Comparison of ENCODE assay signal across 29 cellular contexts in genomic region chr21:42016364-42016985, GRCh38. TPM values are rescaled to one million over a fixed set of nuclear protein-coding genes. Genes with fewer than 3 reads are reported as not detected.
"Had no signal": no experiment of that assay in that cellular context is flagged by ENCODE, and none has a peak within 500 bp of the region (broad histone marks: within the 10 kb centered on the region; RNA-seq: fewer than 3 reads in every experiment).

No MANE protein-coding gene starts in this region.

- H3K36me3 ChIP-seq: colonic mucosa, lower lobe of right lung, neural progenitor cell, tibial artery, WERI-Rb-1 had no signal

- H3K4me2 ChIP-seq: neural progenitor cell had no signal

- H3K4me1 ChIP-seq: colonic mucosa, lower lobe of right lung had no signal

- H3K27ac ChIP-seq: colonic mucosa, dorsolateral prefrontal cortex, epithelial cell of prostate, lower lobe of right lung, neural progenitor cell, tibial artery, WERI-Rb-1 had no signal

- H3K27me3 Mint-ChIP-seq: activated naive CD8-positive, alpha-beta T cell; stimulated activated naive CD8-positive, alpha-beta T cell treated with anti-CD3 and anti-CD28 coated beads, Interleukin-15, Interleukin-2, amounts not matched to agents 100 ng/mL and 50 ng/mL, for 24 hours had no signal

- H3K4me3 Mint-ChIP-seq: activated CD4-positive, alpha-beta T cell treated with anti-CD3 and anti-CD28 coated beads, Interleukin-2, amount 10 ng/mL, durations not matched to agents 7 days and 5 days; activated naive CD8-positive, alpha-beta T cell; naive thymus-derived CD4-positive, alpha-beta T cell; neural progenitor cell; stimulated activated naive CD8-positive, alpha-beta T cell treated with anti-CD3 and anti-CD28 coated beads, Interleukin-15, Interleukin-2, amounts not matched to agents 100 ng/mL and 50 ng/mL, for 24 hours; T-cell had no signal

- FAIRE-seq: bronchial epithelial cell, TTC549 had no signal

- H3K9ac ChIP-seq: neural progenitor cell had no signal

- H3K9me3 ChIP-seq: colonic mucosa, lower lobe of right lung, tibial artery had no signal

- ATAC-seq: left lobe of liver; lower lobe of right lung; naive thymus-derived CD4-positive, alpha-beta T cell; T-cell had no signal

- DNase-seq: activated CD4-positive, alpha-beta T cell treated with anti-CD3 and anti-CD28 coated beads, Interleukin-2, amount 10 ng/mL, durations not matched to agents 7 days and 5 days; activated CD4-positive, CD25-positive, alpha-beta regulatory T cell treated with anti-CD3 and anti-CD28 coated beads, Interleukin-2, amount 50 U/mL, for 72 hours; activated naive CD4-positive, alpha-beta T cell; activated T-cell treated with anti-CD3 and anti-CD28 coated beads, Interleukin-2, amount 50 U/mL, for 1 hour; colonic mucosa; dorsolateral prefrontal cortex; foreskin fibroblast; lower lobe of right lung; naive thymus-derived CD4-positive, alpha-beta T cell; stimulated activated CD4-positive, alpha-beta T cell treated with anti-CD3 and anti-CD28 coated beads, Interleukin-1b, Interleukin-23, amount 100 ng/mL, for 48 hours; substantia nigra; tibial artery; WERI-Rb-1 had no signal

- H3K4me3 ChIP-seq: colonic mucosa, dorsolateral prefrontal cortex, lower lobe of right lung, neural progenitor cell, tibial artery had no signal

- H3K36me3 Mint-ChIP-seq: activated naive CD8-positive, alpha-beta T cell; neural progenitor cell; T-cell had no signal

- H3K27me3 ChIP-seq: colonic mucosa, dorsolateral prefrontal cortex had no signal

- H3K27ac Mint-ChIP-seq: activated CD4-positive, alpha-beta T cell treated with anti-CD3 and anti-CD28 coated beads, Interleukin-2, amount 10 ng/mL, durations not matched to agents 7 days and 5 days; activated naive CD8-positive, alpha-beta T cell; activated T-helper 2 cell treated with anti-CD3 and anti-CD28 coated beads, Interferon-gamma antibody, Interleukin-2, Interleukin-4, amounts not matched to agents 10 μg/mL and 5 μg/mL and 100 μg/mL, durations not matched to agents 14 hours and 24 hours and 36 hours; neural progenitor cell; progenitor cell of endocrine pancreas; stimulated activated naive CD8-positive, alpha-beta T cell treated with anti-CD3 and anti-CD28 coated beads, Interleukin-15, Interleukin-2, amounts not matched to agents 100 ng/mL and 50 ng/mL, for 24 hours; T-cell had no signal

- H2AFZ ChIP-seq: neural progenitor cell had no signal

RNA-seq across cellular contexts. Expression of gene UMODL1, which starts 54.6 kb away (rescaled TPM):
- total RNA-seq: activated T-helper 2 cell treated with anti-CD3 and anti-CD28 coated beads, Interferon-gamma antibody, Interleukin-2, Interleukin-4, amounts not matched to agents 10 μg/mL and 5 μg/mL and 100 μg/mL, durations not matched to agents 14 hours and 24 hours and 36 hours; bronchial epithelial cell; kidney epithelial cell; mesenteric fat pad; mucosa of gallbladder; osteocyte; skeletal muscle tissue; ureter had no signal
